Comparison of ENCODE assay signal across 1 cellular context in genomic region chr2:192030289-192030688, GRCh38.
TF ChIP-seq lines count a peak whose summit lies in the region.

No MANE protein-coding gene starts in this region.

TF ChIP-seq in GM23338, 12 proteins besides CTCF, POLR2A, EP300 and RAD21 (continued from another document):
- no peak for TF ChIP-seq ZNF462 (CRISPR knock-in tag; IDR thresholded peaks at IDR 0.05)
- no peak for TF ChIP-seq POLR2AphosphoS5 (IDR thresholded peaks at IDR 0.05; ENCODE audit: low read depth)
- TF ChIP-seq EZH2phosphoT487 (IDR thresholded peaks at IDR 0.05; ENCODE audit: unreplicated experiment) = no peak
- TF ChIP-seq EZH2 (IDR thresholded peaks at IDR 0.05; ENCODE audit: low read depth, unreplicated experiment) = no peak
- no peak for TF ChIP-seq STAT1 (IDR thresholded peaks at IDR 0.05; ENCODE audit: unreplicated experiment)
TF ChIP-seq in GM23338: peak in this region for 0.
